8 cellular contexts compared by ENCODE assay signal in the genomic region with DNA sequence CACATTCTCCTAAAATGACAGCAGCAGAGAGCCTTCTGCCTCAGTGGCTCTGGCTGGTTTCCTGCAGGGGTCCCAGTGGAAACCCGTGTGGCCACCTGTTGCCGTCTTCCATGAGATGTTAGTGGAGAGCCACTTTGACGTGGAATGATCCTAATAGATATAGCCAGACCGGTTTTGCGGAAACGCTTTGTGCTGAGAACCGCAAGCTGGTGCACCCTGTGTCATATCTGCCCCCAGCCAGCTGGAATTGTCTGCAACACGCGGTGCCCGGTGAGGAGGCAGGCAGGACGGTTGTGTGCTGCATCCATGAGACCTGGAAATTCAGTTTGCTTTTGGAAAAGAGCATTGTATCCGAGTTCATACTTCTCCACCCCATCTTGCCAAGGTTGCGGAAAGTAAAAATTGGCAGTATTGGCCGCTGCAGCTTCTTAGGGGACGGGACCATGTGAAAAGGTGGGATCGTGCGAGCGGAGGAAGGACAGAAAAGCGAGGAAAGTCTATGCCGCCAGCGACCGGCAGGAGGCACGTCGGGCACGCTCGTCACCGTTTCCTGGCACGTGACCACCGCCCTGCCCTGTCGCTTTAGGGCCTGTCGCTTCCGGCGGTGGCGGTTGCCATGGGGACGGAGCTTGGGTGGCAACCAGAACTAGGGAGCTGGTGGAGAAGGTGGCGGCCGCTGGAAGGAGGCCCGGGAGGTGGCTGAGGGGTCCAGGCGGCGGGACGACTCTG. TPM values are rescaled to one million over a fixed set of nuclear protein-coding genes. Genes with fewer than 3 reads are reported as not detected.
DNase-seq lines count a peak whose midpoint lies in the region; ATAC-seq, FAIRE-seq and TF ChIP-seq lines count a peak whose summit lies in the region.

A gene with protein sequence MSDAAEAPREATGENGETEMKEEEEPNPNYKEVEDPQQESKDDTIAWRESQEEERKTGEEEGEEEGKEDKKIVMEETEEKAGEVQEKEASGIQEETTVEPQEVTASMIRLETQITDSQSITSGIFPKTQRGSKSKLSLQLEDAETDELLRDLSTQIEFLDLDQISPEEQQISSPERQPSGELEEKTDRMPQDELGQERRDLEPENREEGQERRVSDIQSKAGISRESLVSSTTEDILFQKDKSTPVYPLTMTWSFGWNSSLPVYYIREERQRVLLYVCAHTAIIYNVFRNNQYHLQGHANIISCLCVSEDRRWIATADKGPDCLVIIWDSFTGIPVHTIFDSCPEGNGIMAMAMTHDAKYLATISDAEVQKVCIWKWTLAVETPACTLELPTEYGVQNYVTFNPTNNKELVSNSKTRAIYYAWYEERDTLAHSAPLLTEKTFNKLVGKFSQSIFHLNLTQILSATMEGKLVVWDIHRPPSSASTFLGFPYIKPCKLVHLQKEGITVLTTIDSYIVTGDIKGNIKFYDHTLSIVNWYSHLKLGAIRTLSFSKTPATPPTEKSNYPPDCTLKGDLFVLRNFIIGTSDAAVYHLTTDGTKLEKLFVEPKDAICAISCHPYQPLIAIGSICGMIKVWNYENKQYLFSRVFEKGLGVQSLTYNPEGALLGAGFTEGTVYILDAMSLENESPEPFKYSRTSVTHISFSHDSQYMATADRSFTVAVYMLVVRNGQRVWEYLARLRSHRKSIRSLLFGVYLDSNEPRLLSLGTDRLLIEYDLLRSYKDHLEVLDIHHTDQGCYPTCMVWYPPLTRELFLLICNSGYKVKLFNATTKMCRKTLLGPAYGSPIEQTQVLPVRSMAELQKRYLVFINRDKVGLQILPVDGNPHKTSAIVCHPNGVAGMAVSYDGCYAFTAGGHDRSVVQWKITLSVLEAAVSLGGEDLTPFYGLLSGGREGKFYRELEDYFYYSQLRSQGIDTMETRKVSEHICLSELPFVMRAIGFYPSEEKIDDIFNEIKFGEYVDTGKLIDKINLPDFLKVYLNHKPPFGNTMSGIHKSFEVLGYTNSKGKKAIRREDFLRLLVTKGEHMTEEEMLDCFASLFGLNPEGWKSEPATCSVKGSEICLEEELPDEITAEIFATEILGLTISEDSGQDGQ (plus strand): TSS at position 643 of the 729 bp plus-strand sequence. CDS start 2,714 bp downstream, outside the sequence.

- peak within 1 kb of the TSS; percentile 42 to 63 for H3K4me3 ChIP-seq in CD4-positive, alpha-beta memory T cell (ENCODE audit: low read length in 2 of 2)
- H3K4me3 ChIP-seq in HUES48 (ENCODE audit: low read depth, low read length) (peak within 1 kb of the TSS; percentile 59), pancreas (peak within 1 kb of the TSS; percentile 33 to 62 (median 42)), thoracic aorta (peak within 1 kb of the TSS; percentile 70)

- no peaks in the 10 kb centered on the region for H3K27me3 Mint-ChIP-seq in CD4-positive, alpha-beta memory T cell
- no peaks in the 10 kb centered on the region for H3K27me3 Mint-ChIP-seq in activated naive CD4-positive, alpha-beta T cell treated with anti-CD3 and anti-CD28 coated beads for 36 hours (ENCODE audit: low read depth)

- CTCF ChIA-PET in CD4-positive, alpha-beta memory T cell (lab: Charles Lee; ENCODE audit: partially characterized antibody), result interaction anchor here (0.6 to 3.0 kb wide), 38 partner anchors 8 to 437 kb away, joined by 3 to 17 read pairs (median 4); a partner anchor contains a TSS
- CTCF ChIA-PET in RWPE1 (lab: Yijun Ruan, JAX), result interaction anchor here (0.6 to 1.0 kb wide), 3 partner anchors 11 to 235 kb away, joined by 3 to 5 read pairs (median 3); no protein-coding TSS in a partner anchor
- CTCF ChIA-PET in activated naive CD4-positive, alpha-beta T cell treated with anti-CD3 and anti-CD28 coated beads for 36 hours (lab: Charles Lee), result interaction anchor here (0.7 to 2.5 kb wide), 9 partner anchors 10 to 234 kb away, joined by 3 to 11 read pairs (median 4); a partner anchor contains a TSS

- peaks cover 3% of the 10 kb centered on the region for H3K36me3 ChIP-seq in CD4-positive, alpha-beta memory T cell (ENCODE audit: insufficient read depth, low read length)
- H3K36me3 ChIP-seq in HUES48 (ENCODE audit: control insufficient read depth, insufficient read depth, low read length), result peaks cover 24% of the 10 kb centered on the region
- H3K36me3 ChIP-seq in pancreas, result peaks cover 0 to 18% (median 0%) of the 10 kb centered on the region in 3 donors
- H3K36me3 ChIP-seq in thoracic aorta, result peaks cover 10% of the 10 kb centered on the region

- peak within 1 kb of the TSS; percentile 67 to 95 (median 86) for H3K4me3 Mint-ChIP-seq in CD4-positive, alpha-beta memory T cell
- peak within 1 kb of the TSS; percentile 69 for H3K4me3 Mint-ChIP-seq in activated naive CD4-positive, alpha-beta T cell treated with anti-CD3 and anti-CD28 coated beads for 36 hours

- POLR2A ChIA-PET in CD4-positive, alpha-beta memory T cell (lab: Charles Lee; ENCODE audit: partially characterized antibody), result interaction anchor here (0.9 to 2.2 kb wide), 8 partner anchors 10 to 308 kb away, joined by 3 to 9 read pairs (median 4); a partner anchor contains a TSS
- POLR2A ChIA-PET in RWPE1 (lab: Yijun Ruan, JAX; ENCODE audit: low non-redundant PET), result no interaction called here

- H3K9ac ChIP-seq in HUES48 (ENCODE audit: low read depth, low read length), result no peak within 1 kb of the TSS

- 5 to 7% methylated on average over 39 to 41 of the region's 41 CpGs for WGBS in pancreas, 2 donors

- peak; percentile 67 for TF ChIP-seq CTCF in RWPE1 (conservative IDR thresholded peaks at IDR 0.05; ENCODE audit: low read depth)
- peak; percentile 29 to 72 (median 64) for TF ChIP-seq CTCF in pancreas (IDR thresholded peaks at IDR 0.05)
- peak; percentile 85 for TF ChIP-seq CTCF in thoracic aorta (IDR thresholded peaks at IDR 0.05)

- no peak for FAIRE-seq in pancreas (lab: Jason Lieb, UNC)

- H3K36me3 Mint-ChIP-seq in CD4-positive, alpha-beta memory T cell, result peaks cover 0 to 24% of the 10 kb centered on the region in 2 donors
- peaks cover 8% of the 10 kb centered on the region for H3K36me3 Mint-ChIP-seq in activated naive CD4-positive, alpha-beta T cell treated with anti-CD3 and anti-CD28 coated beads for 36 hours (ENCODE audit: low read depth)

- peak within 1 kb of the TSS; percentile 91 to 99 (median 97) for H3K27ac Mint-ChIP-seq in CD4-positive, alpha-beta memory T cell
- H3K27ac Mint-ChIP-seq in activated naive CD4-positive, alpha-beta T cell treated with anti-CD3 and anti-CD28 coated beads for 36 hours, result peak within 1 kb of the TSS; percentile 78

- peak within 1 kb of the TSS; percentile 69 for H3K27ac ChIP-seq in CD4-positive, alpha-beta memory T cell (ENCODE audit: low read depth, low read length)
- H3K27ac ChIP-seq in HUES48 (ENCODE audit: low read depth, low read length) (peak within 1 kb of the TSS; percentile 21), RWPE1 (peak within 1 kb of the TSS; percentile 81), pancreas (peak within 1 kb of the TSS; percentile 58 to 78 (median 72)), thoracic aorta (peak within 1 kb of the TSS; percentile 73 to 78)

- ATAC-seq in GM19455 (IDR thresholded peaks at IDR 0.05; ENCODE audit: unreplicated experiment) (peak; percentile 87), pancreas (peak; percentile 98 to 100 (median 99)), thoracic aorta (ENCODE audit: insufficient number of reproducible peaks, low FRiP score, low read depth) (peak; percentile 91)

- H3K27me3 ChIP-seq in CD4-positive, alpha-beta memory T cell (ENCODE audit: insufficient read depth, low read length), result no peaks in the 10 kb centered on the region
- H3K27me3 ChIP-seq in HUES48 (ENCODE audit: control insufficient read depth, insufficient read depth, low read length) (no peaks in the 10 kb centered on the region), pancreas (no peaks in the 10 kb centered on the region), thoracic aorta (replicated peaks; ENCODE audit: insufficient read depth) (no peaks in the 10 kb centered on the region)

- no peaks in the 10 kb centered on the region for H3K9me3 ChIP-seq in CD4-positive, alpha-beta memory T cell (ENCODE audit: control insufficient read depth in 1 of 2, low read length in 2 of 2)
- H3K9me3 ChIP-seq in HUES48 (ENCODE audit: control insufficient read depth, insufficient read depth, low read length), result no peaks in the 10 kb centered on the region
- H3K9me3 ChIP-seq in pancreas, result no peaks in the 10 kb centered on the region
- no peaks in the 10 kb centered on the region for H3K9me3 ChIP-seq in thoracic aorta

- intact Hi-C loops in CD4-positive, alpha-beta memory T cell (cut with micrococcal nuclease), result loop anchor here (1.0 to 5.0 kb wide), 2 partner anchors 30 to 104 kb away; a partner anchor contains a TSS
- intact Hi-C loops in activated naive CD4-positive, alpha-beta T cell treated with anti-CD3 and anti-CD28 coated beads for 36 hours (cut with micrococcal nuclease), result loop anchor here (1.0 to 5.0 kb wide), 7 partner anchors 30 to 204 kb away; a partner anchor contains a TSS
- intact Hi-C loops in head of caudate nucleus (cut with DNase I) (loop anchor here (10.0 kb wide), 1 partner anchor 107 kb away; a partner anchor contains a TSS), pancreas (cut with DNase I) (loop anchor here in 1 of 3 donors (10.0 kb wide), 1 partner anchor 277 kb away; no protein-coding TSS in a partner anchor)

- DNase-seq in CD4-positive, alpha-beta memory T cell, result peak; percentile 93 to 98 (median 94)
- DNase-seq in RWPE1 (ENCODE audit: low spot score) (peak; percentile 59), head of caudate nucleus (peak; percentile 91 to 99 (median 97)), pancreas (peak; percentile 96 to 100 (median 99)), thoracic aorta (ENCODE audit: low spot score) (peak; percentile 95)
- DNase-seq in activated naive CD4-positive, alpha-beta T cell treated with anti-CD3 and anti-CD28 coated beads for 36 hours, result peak; percentile 98

- H3K4me1 ChIP-seq in CD4-positive, alpha-beta memory T cell (ENCODE audit: insufficient read depth, low read length), result peaks cover 14% of the 10 kb centered on the region
- H3K4me1 ChIP-seq in HUES48 (ENCODE audit: control insufficient read depth, insufficient read depth, low read length) (no peaks in the 10 kb centered on the region), pancreas (peaks cover 0 to 9% (median 6%) of the 10 kb centered on the region in 3 donors), thoracic aorta (ENCODE audit: control insufficient read depth in 1 of 2, low read depth in 2 of 2) (peaks cover 3 to 24% of the 10 kb centered on the region in 2 donors)

- peaks cover 5 to 13% (median 13%) of the 10 kb centered on the region in 4 donors for H3K4me1 Mint-ChIP-seq in CD4-positive, alpha-beta memory T cell
- peaks cover 16% of the 10 kb centered on the region for H3K4me1 Mint-ChIP-seq in activated naive CD4-positive, alpha-beta T cell treated with anti-CD3 and anti-CD28 coated beads for 36 hours (ENCODE audit: low read depth)

- no peaks in the 10 kb centered on the region for H3K9me3 Mint-ChIP-seq in CD4-positive, alpha-beta memory T cell
- no peaks in the 10 kb centered on the region for H3K9me3 Mint-ChIP-seq in activated naive CD4-positive, alpha-beta T cell treated with anti-CD3 and anti-CD28 coated beads for 36 hours

RNA-seq across cellular contexts. Expression of the gene that starts here (rescaled TPM):
- under 1 TPM; 0.23 to 0.44 TPM for total RNA-seq in CD4-positive, alpha-beta memory T cell
- under 1 TPM in 1 of 2 donors, not detected in 1; 0.21 TPM for polyA plus RNA-seq in CD4-positive, alpha-beta memory T cell
- under 1 TPM; 0.20 to 0.62 TPM for total RNA-seq in activated naive CD4-positive, alpha-beta T cell treated with anti-CD3 and anti-CD28 coated beads for 36 hours
- total RNA-seq in pancreas (1 to 10 TPM; 1.7 to 4.6 (median 2.9) TPM), thoracic aorta (1 to 10 TPM; 3.4 to 6.9 TPM)
- 1 to 10 TPM; 5.8 to 5.9 TPM for polyA plus RNA-seq in pancreas

Comparison
In these comparisons a context has a peak if more than half of its experiments do, and no peak if none do; other contexts are left out.
1. Peak in every context shown above with its lines: DNase-seq, ATAC-seq, H3K4me3 ChIP-seq and H3K27ac ChIP-seq.
2. RNA of the gene that starts here (polyA plus RNA-seq): 5.8 to 5.9 TPM in pancreas; 0.21 TPM in CD4-positive, alpha-beta memory T cell; every median in the first group is over 4 times any median in the second.
3. Peak in DNase-seq, H3K4me3 ChIP-seq and H3K27ac ChIP-seq in CD4-positive, alpha-beta memory T cell; RNA of the gene not detected or under 1 TPM.
4. Peak in DNase-seq in activated naive CD4-positive, alpha-beta T cell treated with anti-CD3 and anti-CD28 coated beads for 36 hours; RNA of the gene not detected or under 1 TPM.
5. H3K27ac ChIP-seq: peak in every context shown above with its lines; median percentile 81 in RWPE1; 76 in thoracic aorta; 72 in pancreas; 69 in CD4-positive, alpha-beta memory T cell; 21 in HUES48.